Comparison of ENCODE assay signal across 10 cellular contexts in genomic region chr1:205172729-205173366, GRCh38. TPM values are rescaled to one million over a fixed set of nuclear protein-coding genes. Genes with fewer than 3 reads are reported as not detected.
DNase-seq lines count a peak whose midpoint lies in the region; ATAC-seq lines count a peak whose summit lies in the region.
"Had no signal": no experiment of that assay in that cellular context is flagged by ENCODE, and none has a peak within 500 bp of the region (broad histone marks: within the 10 kb centered on the region; RNA-seq: fewer than 3 reads in every experiment).

No MANE protein-coding gene starts in this region.

- no peak overlapping the region for H3K56ac ChIP-seq in mesendoderm (ENCODE audit: low read length)

- peak overlapping the region; percentile 85 for H3K27ac Mint-ChIP-seq in activated T-cell treated with anti-CD3 and anti-CD28 coated beads, Interleukin-2, amount 50 U/mL, for 24 hours

- H3K79me1 ChIP-seq in mesendoderm (ENCODE audit: low read length) = no peaks in the 10 kb centered on the region

- peaks cover 74% of the 10 kb centered on the region for H3K36me3 Mint-ChIP-seq in activated T-cell treated with anti-CD3 and anti-CD28 coated beads, Interleukin-2, amount 50 U/mL, for 24 hours (ENCODE audit: low read depth)

- peak; percentile 80 for ATAC-seq in stimulated activated naive CD8-positive, alpha-beta T cell treated with anti-CD3 and anti-CD28 coated beads, Interleukin-15, Interleukin-2, amounts not matched to agents 100 U/mL and 50 U/mL, for 24 hours

- no peak overlapping the region for H3K4me3 Mint-ChIP-seq in activated T-cell treated with anti-CD3 and anti-CD28 coated beads, Interleukin-2, amount 50 U/mL, for 24 hours
- H3K4me3 Mint-ChIP-seq: neural crest cell had no signal

- H4K8ac ChIP-seq in mesendoderm (ENCODE audit: low read depth, low read length) = no peak overlapping the region

- H3K27me3 Mint-ChIP-seq in activated T-cell treated with anti-CD3 and anti-CD28 coated beads, Interleukin-2, amount 50 U/mL, for 24 hours = no peaks in the 10 kb centered on the region

- H3K4ac ChIP-seq in mesendoderm (ENCODE audit: low read depth, low read length) = no peak overlapping the region

- H3K4me1 ChIP-seq in mesendoderm (ENCODE audit: control insufficient read depth, low read depth, low read length) = no peaks in the 10 kb centered on the region

- no peak overlapping the region for H3K4me2 ChIP-seq in mesendoderm (ENCODE audit: low read length)

- H3K9me3 Mint-ChIP-seq in activated T-cell treated with anti-CD3 and anti-CD28 coated beads, Interleukin-2, amount 50 U/mL, for 24 hours = no peaks in the 10 kb centered on the region
- H3K9me3 Mint-ChIP-seq: neural crest cell had no signal

- no peak overlapping the region for H3K27ac ChIP-seq in mesendoderm (ENCODE audit: low read depth, low read length)

- no peak overlapping the region for H2BK120ac ChIP-seq in mesendoderm (ENCODE audit: low read depth, low read length)

- no peak overlapping the region for H2BK5ac ChIP-seq in mesendoderm (ENCODE audit: low read length)

- WGBS in mesendoderm (ENCODE audit: extremely low coverage, insufficient coverage, low lambda C conversion rate) = no CpG with 5 or more reads among the region's 4 CpGs

- no peak for DNase-seq in activated T-cell treated with anti-CD3 and anti-CD28 coated beads, Interleukin-2, amount 50 U/mL, for 24 hours
- no peak for DNase-seq in activated T-cell treated with anti-CD3 and anti-CD28 coated beads for 4 hours
- DNase-seq in SW480 (ENCODE audit: low spot score) = peak; percentile 28
- peak; percentile 95 for DNase-seq in fibroblast of gingiva (ENCODE audit: low read depth)
- no peak for DNase-seq in stimulated activated naive CD8-positive, alpha-beta T cell treated with anti-CD3 and anti-CD28 coated beads, Interleukin-15, Interleukin-2, amounts not matched to agents 100 U/mL and 50 U/mL, for 24 hours
- no peak for DNase-seq in mesendoderm
- DNase-seq in RPMI8226 = no peak
- DNase-seq in GM19240 (ENCODE audit: insufficient read length, low spot score) = no peak
- DNase-seq: MV-4-11 had no signal

- H3K79me2 ChIP-seq in mesendoderm (ENCODE audit: control insufficient read depth, insufficient read depth, low read length) = no peaks in the 10 kb centered on the region

- no peak overlapping the region for H3K4me3 ChIP-seq in mesendoderm (ENCODE audit: low read length)

- peaks cover 36% of the 10 kb centered on the region for H3K4me1 Mint-ChIP-seq in activated T-cell treated with anti-CD3 and anti-CD28 coated beads, Interleukin-2, amount 50 U/mL, for 24 hours (ENCODE audit: low read depth)
- H3K4me1 Mint-ChIP-seq: neural crest cell had no signal

- no peak overlapping the region for H3K9ac ChIP-seq in mesendoderm (ENCODE audit: low read length)

- no peaks in the 10 kb centered on the region for H3K36me3 ChIP-seq in mesendoderm (ENCODE audit: control insufficient read depth, insufficient read depth, low read length)

- H2BK15ac ChIP-seq in mesendoderm (replicated peaks; ENCODE audit: low read depth) = no peak overlapping the region

- H2AK5ac ChIP-seq in mesendoderm (ENCODE audit: low read length) = no peak overlapping the region

- no peak overlapping the region for H3K18ac ChIP-seq in mesendoderm (ENCODE audit: low read length)

- no peaks in the 10 kb centered on the region for H3K27me3 ChIP-seq in mesendoderm (ENCODE audit: insufficient read depth, low read length, poor library complexity)

- H4K5ac ChIP-seq in mesendoderm (ENCODE audit: low read length) = no peak overlapping the region

- H3K23ac ChIP-seq in mesendoderm (ENCODE audit: low read length) = no peak overlapping the region

RNA-seq across cellular contexts. Expression of gene DSTYK, which starts 38.7 kb away (rescaled TPM):
- 3.8 TPM for polyA plus RNA-seq in mesendoderm (2013, experiment 1 of 2)
- polyA plus RNA-seq in mesendoderm (2013, experiment 2 of 2) = 3.6 TPM

RNA-seq across cellular contexts. Expression of gene RBBP5, which starts 51.1 kb away (rescaled TPM):
- 12.3 TPM for polyA plus RNA-seq in mesendoderm (2013, experiment 1 of 2)
- 12.0 TPM for polyA plus RNA-seq in mesendoderm (2013, experiment 2 of 2)

RNA-seq across cellular contexts. Expression of gene TMCC2, which starts 54.9 kb away (rescaled TPM):
- polyA plus RNA-seq in mesendoderm (2013, experiment 1 of 2) = 3.2 TPM
- polyA plus RNA-seq in mesendoderm (2013, experiment 2 of 2) = 3.2 TPM

Comparison
In these comparisons a context has a peak if more than half of its experiments do, and no peak if none do; other contexts are left out.
1. DNase-seq: peak in SW480 (single experiment) and fibroblast of gingiva (single experiment); none in activated T-cell treated with anti-CD3 and anti-CD28 coated beads, Interleukin-2, amount 50 U/mL, for 24 hours (single experiment), activated T-cell treated with anti-CD3 and anti-CD28 coated beads for 4 hours (single experiment), stimulated activated naive CD8-positive, alpha-beta T cell treated with anti-CD3 and anti-CD28 coated beads, Interleukin-15, Interleukin-2, amounts not matched to agents 100 U/mL and 50 U/mL, for 24 hours (single experiment), mesendoderm (single experiment), RPMI8226 (single experiment) and GM19240 (single experiment).